ENCODE assay signal across 8 cellular contexts in genomic region chr12:31687101-31687527, GRCh38. TPM values are rescaled to one million over a fixed set of nuclear protein-coding genes. Genes with fewer than 3 reads are reported as not detected.
A peak's percentile ranks its signal among the peaks of the same experiment; 100 is the strongest.
DNase-seq lines count a peak whose midpoint lies in the region; ATAC-seq, FAIRE-seq and TF ChIP-seq lines count a peak whose summit lies in the region.
"Had no signal": no experiment of that assay in that cellular context is flagged by ENCODE, and none has a peak within 500 bp of the region (broad histone marks: within the 10 kb centered on the region; RNA-seq: fewer than 3 reads in every experiment).

No MANE protein-coding gene starts in this region.

- intact Hi-C loops in spleen (cut with DNase I; ENCODE audit: low total_unique reads) = no loop called here

- ATAC-seq in GM18909 (IDR thresholded peaks at IDR 0.05; ENCODE audit: poor library complexity, unreplicated experiment) = peak; percentile 75
- peak; percentile 73 for ATAC-seq in HG02884 (IDR thresholded peaks at IDR 0.05; ENCODE audit: unreplicated experiment)

- H3K27ac ChIP-seq in Peyer's patch (peak overlapping the region in 2 of 4 donors; percentile 6 to 74), spleen (peak overlapping the region in 7 of 8 donors; percentile 60 to 85 (median 82))

- DNase-seq in Peyer's patch (peak in 2 of 3 donors; percentile 36 to 54), spleen (peak; percentile 74), DMS153 (lab: John Stamatoyannopoulos, UW) (no peak), H54 (ENCODE audit: insufficient read length, low spot score) (no peak)
- DNase-seq in NK-92 treated with Interleukin-12 subunit alpha and Interleukin-12 subunit beta, amount 100 ng/mL, for 24 hours (lab: John Stamatoyannopoulos, UW) = no peak

- H3K9me3 ChIP-seq in Peyer's patch (peaks cover 0 to 13% (median 5%) of the 10 kb centered on the region in 4 donors), spleen (peaks cover 11 to 51% (median 36%) of the 10 kb centered on the region in 8 donors)

- TF ChIP-seq CTCF in Peyer's patch (IDR thresholded peaks at IDR 0.05) (no peak), spleen (IDR thresholded peaks at IDR 0.05 in 8 of 11, conservative IDR thresholded peaks at IDR 0.05 in 3 of 11) (no peak)

- H3K27me3 ChIP-seq in Peyer's patch (no peaks in the 10 kb centered on the region), spleen (replicated peaks in 1 of 7) (no peaks in the 10 kb centered on the region)

- H3K4me1 ChIP-seq in Peyer's patch (peaks cover 0 to 6% (median 0%) of the 10 kb centered on the region in 4 donors), spleen (peaks cover 5 to 29% (median 18%) of the 10 kb centered on the region in 6 donors)

- FAIRE-seq in H54 (lab: Jason Lieb, UNC) = no peak
- FAIRE-seq: islet of Langerhans had no signal

- H3K4me3 ChIP-seq in Peyer's patch = no peak overlapping the region
- no peak overlapping the region for H3K4me3 ChIP-seq in spleen

- TF ChIP-seq POLR2A in Peyer's patch (IDR thresholded peaks at IDR 0.05) (no peak), spleen (IDR thresholded peaks at IDR 0.05) (no peak), H54 (IDR thresholded peaks at IDR 0.05; ENCODE audit: low read depth, low read length) (no peak)

- H3K36me3 ChIP-seq in Peyer's patch = no peaks in the 10 kb centered on the region
- peaks cover 0 to 86% (median 28%) of the 10 kb centered on the region in 6 donors for H3K36me3 ChIP-seq in spleen

- 46 to 58% (median 51%) methylated on average over 3 of the region's 3 CpGs for WGBS in spleen, 5 donors

RNA-seq across cellular contexts. Expression of gene ETFBKMT, which starts 27.6 kb away (rescaled TPM):
- total RNA-seq in Peyer's patch = 1 to 10 TPM; 1.9 to 4.1 (median 3.2) TPM
- total RNA-seq in spleen = 1 to 10 TPM; 2.9 to 5.6 (median 3.8) TPM
- polyA plus RNA-seq in spleen = 1 to 10 TPM; 1.0 to 2.3 (median 1.3) TPM

RNA-seq across cellular contexts. Expression of gene AMN1, which starts 41.7 kb away (rescaled TPM):
- total RNA-seq in Peyer's patch (10 to 100 TPM in 1 of 4 donors, 1 to 10 TPM in 2, under 1 TPM in 1; 0.95 to 21.5 (median 6.4) TPM), spleen (10 to 100 TPM; 12.9 to 27.4 (median 15.8) TPM)
- polyA plus RNA-seq in spleen = 10 to 100 TPM; 13.7 to 18.1 (median 17.5) TPM

Comparison
In these comparisons a context has a peak if more than half of its experiments do, and no peak if none do; other contexts are left out.
1. DNase-seq: peak in Peyer's patch (2 of 3) and spleen (single experiment); none in DMS153 (single experiment), NK-92 treated with Interleukin-12 subunit alpha and Interleukin-12 subunit beta, amount 100 ng/mL, for 24 hours (single experiment) and H54 (single experiment).